8 cellular contexts compared by ENCODE assay signal in the genomic region with DNA sequence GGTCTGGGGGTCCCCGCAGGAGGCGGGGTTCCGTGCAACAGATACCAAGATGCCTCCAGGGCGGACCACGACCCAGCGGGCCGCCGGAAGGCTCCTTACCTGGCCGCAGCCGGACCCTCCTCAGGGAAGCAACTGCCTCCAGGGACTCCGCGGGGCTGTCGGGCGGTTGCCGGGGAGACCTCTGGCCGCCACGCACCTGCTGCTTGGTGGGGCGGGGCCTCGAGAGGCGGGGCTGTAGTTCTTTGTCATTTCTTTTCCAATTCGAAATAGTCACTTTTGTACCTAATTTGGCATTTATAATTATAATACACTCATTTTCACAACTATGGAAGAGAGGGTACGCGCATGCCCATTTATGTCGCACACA. TPM values are rescaled to one million over a fixed set of nuclear protein-coding genes. Genes with fewer than 3 reads are reported as not detected.
DNase-seq lines count a peak whose midpoint lies in the region; ATAC-seq and TF ChIP-seq lines count a peak whose summit lies in the region.

No MANE protein-coding gene starts in this region.

- peak; percentile 49 for ATAC-seq in GM18907 (IDR thresholded peaks at IDR 0.05; ENCODE audit: unreplicated experiment)
- ATAC-seq in HG03175 (IDR thresholded peaks at IDR 0.05; ENCODE audit: unreplicated experiment), result peak; percentile 54
- ATAC-seq in thoracic aorta (ENCODE audit: insufficient number of reproducible peaks, low FRiP score, low read depth), result no peak

- no peaks in the 10 kb centered on the region for H3K9me3 ChIP-seq in NT2/D1 (ENCODE audit: insufficient read depth, low read length)
- H3K9me3 ChIP-seq in thoracic aorta, result no peaks in the 10 kb centered on the region

- DNase-seq in ACHN (peak; percentile 35), NT2/D1 (ENCODE audit: low read depth, low spot score) (no peak), fibroblast of mammary gland (ENCODE audit: low read depth) (no peak), neural crest cell (ENCODE audit: low read depth, low spot score) (peak; percentile 42), thoracic aorta (ENCODE audit: low spot score) (no peak)
- DNase-seq in activated T-helper 1 cell treated with anti-CD3 and anti-CD28 coated beads, Interleukin-12 subunit alpha, Interleukin-12 subunit beta, Interleukin-2, Interleukin-4 antibody, amounts not matched to agents 30 ng/mL and 10 ng/mL and 1 ng/mL, durations not matched to agents 14 hours and 24 hours and 36 hours (ENCODE audit: low spot score), result peak; percentile 45

- TF ChIP-seq CTCF in fibroblast of mammary gland (conservative IDR thresholded peaks at IDR 0.05; ENCODE audit: control insufficient read depth, insufficient read depth, low read depth, low read length) (no peak), neural crest cell (conservative IDR thresholded peaks at IDR 0.05) (no peak), thoracic aorta (IDR thresholded peaks at IDR 0.05) (no peak)

- in situ Hi-C loops in ACHN (cut with HindIII; ENCODE audit: low pct_ligation_motif_present, low pct_unique_long_range_greater_than_20kb, low sequenced_read_pairs), result no loop called here

- H3K4me1 Mint-ChIP-seq in activated T-helper 1 cell treated with anti-CD3 and anti-CD28 coated beads, Interleukin-12 subunit alpha, Interleukin-12 subunit beta, Interleukin-2, Interleukin-4 antibody, amounts not matched to agents 30 ng/mL and 10 ng/mL and 1 ng/mL, durations not matched to agents 14 hours and 24 hours and 36 hours (ENCODE audit: low read depth), result peaks cover 47% of the 10 kb centered on the region
- H3K4me1 Mint-ChIP-seq in neural crest cell, result peaks cover 21% of the 10 kb centered on the region

- H3K9me3 Mint-ChIP-seq in activated T-helper 1 cell treated with anti-CD3 and anti-CD28 coated beads, Interleukin-12 subunit alpha, Interleukin-12 subunit beta, Interleukin-2, Interleukin-4 antibody, amounts not matched to agents 30 ng/mL and 10 ng/mL and 1 ng/mL, durations not matched to agents 14 hours and 24 hours and 36 hours, result no peaks in the 10 kb centered on the region
- H3K9me3 Mint-ChIP-seq in neural crest cell, result no peaks in the 10 kb centered on the region

- H3K9ac ChIP-seq in NT2/D1 (ENCODE audit: insufficient read length, low read depth), result no peak overlapping the region

- peaks cover 13% of the 10 kb centered on the region for H3K27me3 Mint-ChIP-seq in activated T-helper 1 cell treated with anti-CD3 and anti-CD28 coated beads, Interleukin-12 subunit alpha, Interleukin-12 subunit beta, Interleukin-2, Interleukin-4 antibody, amounts not matched to agents 30 ng/mL and 10 ng/mL and 1 ng/mL, durations not matched to agents 14 hours and 24 hours and 36 hours (ENCODE audit: insufficient read depth)
- H3K27me3 Mint-ChIP-seq in neural crest cell (ENCODE audit: low read depth), result peaks cover 24% of the 10 kb centered on the region

- peak overlapping the region; percentile 87 for H3K4me3 Mint-ChIP-seq in activated T-helper 1 cell treated with anti-CD3 and anti-CD28 coated beads, Interleukin-12 subunit alpha, Interleukin-12 subunit beta, Interleukin-2, Interleukin-4 antibody, amounts not matched to agents 30 ng/mL and 10 ng/mL and 1 ng/mL, durations not matched to agents 14 hours and 24 hours and 36 hours
- peak overlapping the region; percentile 92 for H3K4me3 Mint-ChIP-seq in neural crest cell

- peaks cover 4% of the 10 kb centered on the region for H3K36me3 Mint-ChIP-seq in activated T-helper 1 cell treated with anti-CD3 and anti-CD28 coated beads, Interleukin-12 subunit alpha, Interleukin-12 subunit beta, Interleukin-2, Interleukin-4 antibody, amounts not matched to agents 30 ng/mL and 10 ng/mL and 1 ng/mL, durations not matched to agents 14 hours and 24 hours and 36 hours (ENCODE audit: low read depth)
- no peaks in the 10 kb centered on the region for H3K36me3 Mint-ChIP-seq in neural crest cell (ENCODE audit: low read depth)

- H3K4me1 ChIP-seq in NT2/D1 (ENCODE audit: insufficient read depth, insufficient read length) (no peaks in the 10 kb centered on the region), thoracic aorta (ENCODE audit: control insufficient read depth in 1 of 2, low read depth in 2 of 2) (peaks cover 5 to 34% of the 10 kb centered on the region in 2 donors)

- peak overlapping the region; percentile 85 to 92 for H3K27ac ChIP-seq in thoracic aorta

- H3K36me3 ChIP-seq in NT2/D1 (ENCODE audit: insufficient read depth, insufficient read length, low read length) (no peaks in the 10 kb centered on the region), thoracic aorta (no peaks in the 10 kb centered on the region)

- intact Hi-C loops in activated T-helper 1 cell treated with anti-CD3 and anti-CD28 coated beads, Interleukin-12 subunit alpha, Interleukin-12 subunit beta, Interleukin-2, Interleukin-4 antibody, amounts not matched to agents 30 ng/mL and 10 ng/mL and 1 ng/mL, durations not matched to agents 14 hours and 24 hours and 36 hours (cut with micrococcal nuclease), result loop anchor here (2.0 to 10.0 kb wide), 7 partner anchors 250 to 1616 kb away; a partner anchor contains a TSS

- H3K27ac Mint-ChIP-seq in activated T-helper 1 cell treated with anti-CD3 and anti-CD28 coated beads, Interleukin-12 subunit alpha, Interleukin-12 subunit beta, Interleukin-2, Interleukin-4 antibody, amounts not matched to agents 30 ng/mL and 10 ng/mL and 1 ng/mL, durations not matched to agents 14 hours and 24 hours and 36 hours, result peak overlapping the region; percentile 84
- peak overlapping the region; percentile 83 for H3K27ac Mint-ChIP-seq in neural crest cell (ENCODE audit: unreplicated experiment)

- H3K27me3 ChIP-seq in NT2/D1 (ENCODE audit: insufficient read depth, insufficient read length), result peaks cover 14% of the 10 kb centered on the region
- H3K27me3 ChIP-seq in thoracic aorta (replicated peaks; ENCODE audit: insufficient read depth), result no peaks in the 10 kb centered on the region

- H3K4me3 ChIP-seq in NT2/D1 (ENCODE audit: insufficient read length, low read depth), result peak overlapping the region; percentile 64
- H3K4me3 ChIP-seq in fibroblast of mammary gland (ENCODE audit: control insufficient read depth, low read depth, low read length), result peak overlapping the region; percentile 81
- H3K4me3 ChIP-seq in thoracic aorta, result peak overlapping the region; percentile 99

RNA-seq across cellular contexts. Expression of a gene that starts 0.6 kb away (rescaled TPM):
- 2.8 and 3.8 TPM in 2 replicates for total RNA-seq in activated T-helper 1 cell treated with anti-CD3 and anti-CD28 coated beads, Interleukin-12 subunit alpha, Interleukin-12 subunit beta, Interleukin-2, Interleukin-4 antibody, amounts not matched to agents 30 ng/mL and 10 ng/mL and 1 ng/mL, durations not matched to agents 14 hours and 24 hours and 36 hours
- 4.8 and 6.0 TPM in 2 replicates for total RNA-seq in neural crest cell
- 10 to 100 TPM; 12.5 to 12.8 TPM for total RNA-seq in thoracic aorta

RNA-seq across cellular contexts. Expression of a gene that starts 0.7 kb away (rescaled TPM):
- 7.5 and 8.1 TPM in 2 replicates for total RNA-seq in activated T-helper 1 cell treated with anti-CD3 and anti-CD28 coated beads, Interleukin-12 subunit alpha, Interleukin-12 subunit beta, Interleukin-2, Interleukin-4 antibody, amounts not matched to agents 30 ng/mL and 10 ng/mL and 1 ng/mL, durations not matched to agents 14 hours and 24 hours and 36 hours
- total RNA-seq in neural crest cell (12.7 and 14.7 TPM in 2 replicates), thoracic aorta (10 to 100 TPM; 12.9 to 49.5 TPM)

Comparison
In these comparisons a context has a peak if more than half of its experiments do, and no peak if none do; other contexts are left out.
1. DNase-seq: peak in ACHN (single experiment), activated T-helper 1 cell treated with anti-CD3 and anti-CD28 coated beads, Interleukin-12 subunit alpha, Interleukin-12 subunit beta, Interleukin-2, Interleukin-4 antibody, amounts not matched to agents 30 ng/mL and 10 ng/mL and 1 ng/mL, durations not matched to agents 14 hours and 24 hours and 36 hours (single experiment) and neural crest cell (single experiment); none in NT2/D1 (single experiment), fibroblast of mammary gland (single experiment) and thoracic aorta (single experiment).
2. Peak in every context shown above with its lines, with median percentiles within 50 percentile points of each other: H3K4me3 ChIP-seq.